8 cellular contexts compared by ENCODE assay signal in genomic region chrX:155768036-155768769, GRCh38.
DNase-seq lines count a peak whose midpoint lies in the region; TF ChIP-seq lines count a peak whose summit lies in the region.

No MANE protein-coding gene starts in this region.

- 36 to 52% (median 43%) methylated on average over 18 to 21 of the region's 21 CpGs for WGBS in adrenal gland, 4 donors
- WGBS in testis, 2 donors: 24 to 42% methylated on average over 18 to 21 of the region's 21 CpGs

- H3K36me3 ChIP-seq in adrenal gland (replicated peaks in 1 of 2) (no peaks in the 10 kb centered on the region), testis (ENCODE audit: low read depth, missing control alignments) (no peaks in the 10 kb centered on the region)

- TF ChIP-seq CTCF in adrenal gland (IDR thresholded peaks at IDR 0.05) (no peak), testis (IDR thresholded peaks at IDR 0.05) (no peak)

- TF ChIP-seq POLR2A in adrenal gland (IDR thresholded peaks at IDR 0.05): no peak
- no peak for TF ChIP-seq POLR2A in testis (IDR thresholded peaks at IDR 0.05)

- H3K27me3 Mint-ChIP-seq in activated CD4-positive, alpha-beta T cell treated with anti-CD3 and anti-CD28 coated beads, Interleukin-2, amount 10 ng/mL, durations not matched to agents 7 days and 5 days: peaks cover 2% of the 10 kb centered on the region

- H3K4me3 ChIP-seq in adrenal gland (peak overlapping the region in 1 of 4 donors; percentile 55), iPS-18c (ENCODE audit: insufficient read depth, low read depth, low read length) (peak overlapping the region; percentile 21), testis (peak overlapping the region; percentile 12 to 58)

- peak overlapping the region; percentile 42 for H3K27ac Mint-ChIP-seq in activated CD4-positive, alpha-beta T cell treated with anti-CD3 and anti-CD28 coated beads, Interleukin-2, amount 10 ng/mL, durations not matched to agents 7 days and 5 days

- CTCF ChIA-PET in activated CD4-positive, alpha-beta T cell treated with anti-CD3 and anti-CD28 coated beads, Interleukin-2, amount 10 ng/mL, durations not matched to agents 7 days and 5 days (lab: Charles Lee): no interaction called here

- peaks cover 5 to 10% of the 10 kb centered on the region in 2 donors for H3K4me1 ChIP-seq in adrenal gland (replicated peaks in 1 of 2)
- no peaks in the 10 kb centered on the region for H3K4me1 ChIP-seq in testis

- H3K27ac ChIP-seq in adrenal gland: peak overlapping the region in 1 of 5 donors; percentile 83
- no peak overlapping the region for H3K27ac ChIP-seq in testis

- POLR2A ChIA-PET in activated CD4-positive, alpha-beta T cell treated with anti-CD3 and anti-CD28 coated beads, Interleukin-2, amount 10 ng/mL, durations not matched to agents 7 days and 5 days (lab: Charles Lee): no interaction called here

- H3K27me3 ChIP-seq in adrenal gland (no peaks in the 10 kb centered on the region), testis (no peaks in the 10 kb centered on the region)

- no peaks in the 10 kb centered on the region for H3K36me3 Mint-ChIP-seq in activated CD4-positive, alpha-beta T cell treated with anti-CD3 and anti-CD28 coated beads, Interleukin-2, amount 10 ng/mL, durations not matched to agents 7 days and 5 days (ENCODE audit: low read depth)

- H3K4me1 Mint-ChIP-seq in activated CD4-positive, alpha-beta T cell treated with anti-CD3 and anti-CD28 coated beads, Interleukin-2, amount 10 ng/mL, durations not matched to agents 7 days and 5 days: peaks cover 9% of the 10 kb centered on the region

- H3K9me3 Mint-ChIP-seq in activated CD4-positive, alpha-beta T cell treated with anti-CD3 and anti-CD28 coated beads, Interleukin-2, amount 10 ng/mL, durations not matched to agents 7 days and 5 days: peaks cover 1% of the 10 kb centered on the region

- H3K9me3 ChIP-seq in adrenal gland (replicated peaks in 1 of 3) (no peaks in the 10 kb centered on the region), iPS-18c (ENCODE audit: control insufficient read depth, insufficient read depth, low read length) (no peaks in the 10 kb centered on the region), testis (no peaks in the 10 kb centered on the region)

- no peak for DNase-seq in activated CD4-positive, alpha-beta T cell treated with anti-CD3 and anti-CD28 coated beads, Interleukin-2, amount 10 ng/mL, durations not matched to agents 7 days and 5 days
- no peak for DNase-seq in activated CD4-positive, alpha-beta T cell treated with anti-CD3 and anti-CD28 coated beads, Interleukin-2, amount 50 U/mL, for 48 hours
- DNase-seq in adrenal gland (peak; percentile 19 to 62 (median 37)), testis (no peak), NAMALWA (ENCODE audit: low spot score) (no peak), NCI-H2227 treated with DMSO at 0.1 percent for 48 hours (lab: John Stamatoyannopoulos, UW) (no peak), RKO (ENCODE audit: low spot score) (no peak)

- peak overlapping the region; percentile 71 for H3K4me3 Mint-ChIP-seq in activated CD4-positive, alpha-beta T cell treated with anti-CD3 and anti-CD28 coated beads, Interleukin-2, amount 10 ng/mL, durations not matched to agents 7 days and 5 days

- intact Hi-C loops in adrenal gland (cut with DNase I): no loop called here
- intact Hi-C loops in testis (cut with DNase I; ENCODE audit: low total_unique reads): no loop called here

Comparison
In these comparisons a context has a peak if more than half of its experiments do, and no peak if none do; other contexts are left out.
1. DNase-seq: peak in adrenal gland (7 of 7); none in activated CD4-positive, alpha-beta T cell treated with anti-CD3 and anti-CD28 coated beads, Interleukin-2, amount 10 ng/mL, durations not matched to agents 7 days and 5 days (single experiment), activated CD4-positive, alpha-beta T cell treated with anti-CD3 and anti-CD28 coated beads, Interleukin-2, amount 50 U/mL, for 48 hours (0 of 2), testis (single experiment), NAMALWA (single experiment), NCI-H2227 treated with DMSO at 0.1 percent for 48 hours (single experiment) and RKO (single experiment).